ENCODE assay signal across 9 cellular contexts in the genomic region with DNA sequence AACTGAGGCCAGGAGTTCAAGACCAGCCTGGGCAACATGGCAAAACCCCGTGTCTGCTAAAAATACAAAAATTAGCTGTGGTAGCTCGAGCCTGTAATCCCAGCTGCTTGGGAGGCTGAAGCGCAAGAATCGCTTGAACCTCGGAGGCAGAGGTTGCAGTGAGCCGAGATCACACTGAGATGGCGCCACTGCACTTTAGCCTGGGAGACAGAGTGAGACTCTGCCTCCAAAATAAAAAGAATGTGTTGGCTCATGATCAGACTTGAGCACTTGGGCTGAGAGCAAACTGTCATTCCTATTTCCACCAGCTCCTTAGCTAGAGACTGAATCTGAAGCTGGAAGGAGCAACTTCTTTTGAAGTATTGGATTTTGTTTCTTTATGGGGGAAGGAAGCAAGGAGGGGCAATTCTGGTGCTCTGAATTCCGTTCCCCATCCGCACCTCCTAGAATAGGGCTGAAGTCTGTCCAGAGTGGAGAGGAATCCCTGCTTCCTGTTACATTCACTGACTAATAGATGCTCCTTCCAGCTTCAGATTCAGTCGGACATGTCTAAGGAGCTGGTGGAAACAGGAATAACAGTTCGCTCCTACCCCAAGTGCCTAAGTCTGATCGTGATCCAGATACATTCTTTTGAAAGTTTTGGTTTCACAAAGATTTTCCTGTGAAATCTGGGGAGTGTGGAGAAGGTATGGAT. TPM values are rescaled to one million over a fixed set of nuclear protein-coding genes. Genes with fewer than 3 reads are reported as not detected.
DNase-seq lines count a peak whose midpoint lies in the region; ATAC-seq and TF ChIP-seq lines count a peak whose summit lies in the region.
"Had no signal": no experiment of that assay in that cellular context is flagged by ENCODE, and none has a peak within 500 bp of the region (broad histone marks: within the 10 kb centered on the region; RNA-seq: fewer than 3 reads in every experiment).

No MANE protein-coding gene starts in this region.

- TF ChIP-seq CTCF in WERI-Rb-1 (IDR thresholded peaks at IDR 0.05; ENCODE audit: low read depth, low read length), result peak; percentile 88
- TF ChIP-seq CTCF in retinal pigment epithelial cell (conservative IDR thresholded peaks at IDR 0.05; ENCODE audit: low read depth, low read length), result peak; percentile 65
- TF ChIP-seq CTCF in ovary (IDR thresholded peaks at IDR 0.05), result no peak

- H3K9me3 ChIP-seq in CD4-positive, CD25-positive, alpha-beta regulatory T cell (ENCODE audit: control insufficient read depth in 2 of 2, low read length in 2 of 2), result no peaks in the 10 kb centered on the region
- H3K9me3 ChIP-seq in WERI-Rb-1 (ENCODE audit: severe bottlenecking) (no peaks in the 10 kb centered on the region), ovary (no peaks in the 10 kb centered on the region)

- H3K4me3 ChIP-seq in CD4-positive, CD25-positive, alpha-beta regulatory T cell (ENCODE audit: low read depth, low read length), result no peak overlapping the region
- H3K4me3 ChIP-seq in WERI-Rb-1 (ENCODE audit: low read depth, low read length) (no peak overlapping the region), retinal pigment epithelial cell (ENCODE audit: low read length) (no peak overlapping the region), ovary (no peak overlapping the region)
- H3K4me3 ChIP-seq: SK-N-MC had no signal

- peaks cover 12% of the 10 kb centered on the region for H3K36me3 Mint-ChIP-seq in CD4-positive, CD25-positive, alpha-beta regulatory T cell

- H3K36me3 ChIP-seq in CD4-positive, CD25-positive, alpha-beta regulatory T cell (ENCODE audit: control insufficient read depth, insufficient read depth, low read length), result peaks cover 25% of the 10 kb centered on the region
- H3K36me3 ChIP-seq in WERI-Rb-1 (peaks cover 53% of the 10 kb centered on the region), ovary (no peaks in the 10 kb centered on the region)

- peaks cover 16% of the 10 kb centered on the region for H3K4me1 ChIP-seq in CD4-positive, CD25-positive, alpha-beta regulatory T cell (ENCODE audit: control insufficient read depth, insufficient read depth, low read length, poor library complexity, severe bottlenecking)
- no peaks in the 10 kb centered on the region for H3K4me1 ChIP-seq in ovary (ENCODE audit: insufficient read depth)

- no peak overlapping the region for H3K27ac ChIP-seq in CD4-positive, CD25-positive, alpha-beta regulatory T cell (ENCODE audit: insufficient read depth, low read length, poor library complexity, severe bottlenecking)
- no peak overlapping the region for H3K27ac ChIP-seq in WERI-Rb-1
- no peak overlapping the region for H3K27ac ChIP-seq in ovary
- H3K27ac ChIP-seq: SK-N-MC had no signal

- no peaks in the 10 kb centered on the region for H3K27me3 Mint-ChIP-seq in CD4-positive, CD25-positive, alpha-beta regulatory T cell

- peak overlapping the region in 2 of 3 donors; percentile 11 to 71 for H3K27ac Mint-ChIP-seq in CD4-positive, CD25-positive, alpha-beta regulatory T cell

- DNase-seq in CD4-positive, CD25-positive, alpha-beta regulatory T cell, result peak in 2 of 3 donors; percentile 29 to 52
- DNase-seq in HCEC 1CT (peak; percentile 59), WERI-Rb-1 (peak; percentile 74), fibroblast of peridontal ligament (ENCODE audit: extremely low read depth) (peak; percentile 78), retinal pigment epithelial cell (ENCODE audit: low read depth) (no peak), ovary (no peak)

- no peaks in the 10 kb centered on the region for H3K27me3 ChIP-seq in CD4-positive, CD25-positive, alpha-beta regulatory T cell (ENCODE audit: control insufficient read depth, insufficient read depth, low read length)
- H3K27me3 ChIP-seq in WERI-Rb-1 (ENCODE audit: insufficient read depth, low read depth, severe bottlenecking), result no peaks in the 10 kb centered on the region
- H3K27me3 ChIP-seq in ovary, result no peaks in the 10 kb centered on the region

- H3K9me3 Mint-ChIP-seq in CD4-positive, CD25-positive, alpha-beta regulatory T cell, result no peaks in the 10 kb centered on the region

- peaks cover 7 to 34% (median 20%) of the 10 kb centered on the region in 4 donors for H3K4me1 Mint-ChIP-seq in CD4-positive, CD25-positive, alpha-beta regulatory T cell

- no peak for TF ChIP-seq POLR2A in ovary (IDR thresholded peaks at IDR 0.05)

- intact Hi-C loops in ovary (cut with DNase I), result no loop called here

- WGBS in ovary, 3 donors, result 52 to 61% (median 59%) methylated on average over 12 of the region's 12 CpGs

- no peak for ATAC-seq in CD4-positive, CD25-positive, alpha-beta regulatory T cell (ENCODE audit: low read depth in 2 of 2)
- no peak for ATAC-seq in GM18520 (IDR thresholded peaks at IDR 0.05; ENCODE audit: unreplicated experiment)
- no peak for ATAC-seq in HG02642 (IDR thresholded peaks at IDR 0.05; ENCODE audit: poor library complexity, unreplicated experiment)

- H3K4me3 Mint-ChIP-seq in CD4-positive, CD25-positive, alpha-beta regulatory T cell, result peak overlapping the region in 2 of 4 donors; percentile 35 to 78

- no peak for TF ChIP-seq EP300 in ovary (IDR thresholded peaks at IDR 0.05)

RNA-seq across cellular contexts. Expression of gene ZNF672, which starts 3.8 kb away (rescaled TPM):
- total RNA-seq in CD4-positive, CD25-positive, alpha-beta regulatory T cell, result 39.1 TPM
- polyA plus RNA-seq in CD4-positive, CD25-positive, alpha-beta regulatory T cell, result 10 to 100 TPM; 24.8 to 33.3 (median 27.5) TPM
- 10 to 100 TPM; 15.1 to 29.5 (median 21.6) TPM for total RNA-seq in ovary
- 10 to 100 TPM in 1 of 2 donors, 1 to 10 TPM in 1; 7.3 to 10.8 TPM for polyA plus RNA-seq in ovary

RNA-seq across cellular contexts. Expression of gene SH3BP5L, which starts 16.1 kb away (rescaled TPM):
- total RNA-seq in CD4-positive, CD25-positive, alpha-beta regulatory T cell, result 18.3 TPM
- 1 to 10 TPM; 2.2 to 6.5 (median 4.5) TPM for polyA plus RNA-seq in CD4-positive, CD25-positive, alpha-beta regulatory T cell
- 10 to 100 TPM in 6 of 7 donors, 1 to 10 TPM in 1; 9.4 to 16.8 (median 13.9) TPM for total RNA-seq in ovary
- polyA plus RNA-seq in ovary, result 10 to 100 TPM in 1 of 2 donors, 1 to 10 TPM in 1; 8.1 to 13.8 TPM

RNA-seq across cellular contexts. Expression of gene ZNF692, which starts 17.0 kb away (rescaled TPM):
- total RNA-seq in CD4-positive, CD25-positive, alpha-beta regulatory T cell, result 50.6 TPM
- polyA plus RNA-seq in CD4-positive, CD25-positive, alpha-beta regulatory T cell, result 1 to 10 TPM; 6.0 to 9.8 (median 7.2) TPM
- 10 to 100 TPM; 27.4 to 47.7 (median 35.4) TPM for total RNA-seq in ovary
- 10 to 100 TPM; 13.2 to 47.4 TPM for polyA plus RNA-seq in ovary

Comparison
In these comparisons a context has a peak if more than half of its experiments do, and no peak if none do; other contexts are left out.
1. DNase-seq: peak in CD4-positive, CD25-positive, alpha-beta regulatory T cell (2 of 3), HCEC 1CT (single experiment), WERI-Rb-1 (single experiment) and fibroblast of peridontal ligament (single experiment); none in retinal pigment epithelial cell (single experiment) and ovary (0 of 5).
2. CTCF ChIP-seq: peak in WERI-Rb-1 (single experiment) and retinal pigment epithelial cell (single experiment); none in ovary (0 of 3).